ENCODE assay signal across 21 cellular contexts in the genomic region with DNA sequence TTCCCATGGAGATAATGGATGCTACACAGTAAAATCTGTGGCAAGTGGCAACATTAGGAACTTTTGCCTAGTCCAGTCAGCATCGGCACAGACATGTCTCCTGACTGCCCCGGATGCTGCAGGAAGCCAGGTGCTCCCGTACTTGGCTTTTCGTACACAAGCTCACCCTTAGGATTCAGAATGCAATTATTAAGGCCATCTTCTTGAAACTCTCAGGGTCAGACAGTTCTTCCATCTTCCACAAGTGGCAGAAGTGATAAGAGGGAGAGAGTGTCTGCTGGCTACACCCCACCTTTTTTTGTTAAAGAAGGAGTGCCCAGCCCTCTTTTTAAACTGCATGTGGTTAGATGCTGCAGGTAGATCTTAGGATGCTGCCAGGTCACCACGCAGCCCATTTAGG.
DNase-seq lines count a peak whose midpoint lies in the region; ATAC-seq and TF ChIP-seq lines count a peak whose summit lies in the region.
"Had no signal": no experiment of that assay in that cellular context is flagged by ENCODE, and none has a peak within 500 bp of the region (broad histone marks: within the 10 kb centered on the region; RNA-seq: fewer than 3 reads in every experiment).

No MANE protein-coding gene starts in this region.

- peak; percentile 8 to 58 (median 56) for DNase-seq in NCI-H1417 (lab: John Stamatoyannopoulos, UW)
- DNase-seq in NCI-H1417 treated with DMSO at 0.1 percent for 48 hours (lab: John Stamatoyannopoulos, UW), result no peak
- DNase-seq in G401 (ENCODE audit: low spot score), result peak; percentile 67
- DNase-seq in NCI-H69 (lab: John Stamatoyannopoulos, UW), result peak; percentile 90
- no peak for DNase-seq in mesothelial cell of epicardium (ENCODE audit: low spot score in 2 of 2, unreplicated experiment in 2 of 2)
- DNase-seq: BE2C; Caco-2; CD4-positive, CD25-positive, alpha-beta regulatory T cell; DMS53; EL; H9; MV-4-11; NCI-H1436 treated with DMSO at 0.1 percent for 48 hours; NCI-H2171; NCI-H774; PC-3; SIG-M5; T-cell had no signal

- H3K4me1 Mint-ChIP-seq in mesothelial cell of epicardium, result peaks cover 58% of the 10 kb centered on the region
- H3K4me1 Mint-ChIP-seq: CD4-positive, CD25-positive, alpha-beta regulatory T cell; T-cell had no signal

- H3K36me3 Mint-ChIP-seq in mesothelial cell of epicardium, result peaks cover 19% of the 10 kb centered on the region
- H3K36me3 Mint-ChIP-seq: CD4-positive, CD25-positive, alpha-beta regulatory T cell; T-cell had no signal

- in situ Hi-C loops in G401 (cut with HindIII; ENCODE audit: low sequenced_read_pairs), result no loop called here

- H3K4me3 Mint-ChIP-seq in mesothelial cell of epicardium, result no peak overlapping the region
- H3K4me3 Mint-ChIP-seq: CD4-positive, CD25-positive, alpha-beta regulatory T cell; H9; T-cell had no signal

- no peaks in the 10 kb centered on the region for H3K9me3 Mint-ChIP-seq in mesothelial cell of epicardium
- H3K9me3 Mint-ChIP-seq: H9 had no signal

- no peaks in the 10 kb centered on the region for H3K27me3 Mint-ChIP-seq in mesothelial cell of epicardium (ENCODE audit: low read depth)
- H3K27me3 Mint-ChIP-seq: CD4-positive, CD25-positive, alpha-beta regulatory T cell had no signal

- H3K27ac Mint-ChIP-seq in mesothelial cell of epicardium, result peak overlapping the region; percentile 61
- H3K27ac Mint-ChIP-seq: CD4-positive, CD25-positive, alpha-beta regulatory T cell; H9; T-cell had no signal

- TF ChIP-seq CTCF in mesothelial cell of epicardium (IDR thresholded peaks at IDR 0.05; ENCODE audit: unreplicated experiment), result no peak

- ATAC-seq in HG03108 (IDR thresholded peaks at IDR 0.05; ENCODE audit: unreplicated experiment), result no peak
- no peak for ATAC-seq in GM18502 (IDR thresholded peaks at IDR 0.05; ENCODE audit: poor library complexity, unreplicated experiment)
- ATAC-seq: PC-3, SK-N-SH treated with all-trans-retinoic acid at 6 μM for 48 hours, T-cell had no signal

Comparison
In these comparisons a context has a peak if more than half of its experiments do, and no peak if none do; other contexts are left out.
1. DNase-seq: peak in NCI-H1417 (3 of 3), G401 (single experiment) and NCI-H69 (single experiment); none in NCI-H1417 treated with DMSO at 0.1 percent for 48 hours (single experiment) and mesothelial cell of epicardium (0 of 2).